21 cellular contexts compared by ENCODE assay signal in genomic region chr3:180619723-180620122, GRCh38. TPM values are rescaled to one million over a fixed set of nuclear protein-coding genes. Genes with fewer than 3 reads are reported as not detected.
"Had no signal": no experiment of that assay in that cellular context is flagged by ENCODE, and none has a peak within 500 bp of the region (broad histone marks: within the 10 kb centered on the region; RNA-seq: fewer than 3 reads in every experiment).

No MANE protein-coding gene starts in this region.

- H3K4me3 Mint-ChIP-seq: endodermal cell; naive thymus-derived CD8-positive, alpha-beta T cell; neural crest cell; type B pancreatic cell had no signal

- ATAC-seq: left colon; naive thymus-derived CD8-positive, alpha-beta T cell had no signal

- H3K4me3 ChIP-seq: colonic mucosa, hepatocyte, right atrium auricular region, sigmoid colon, stomach had no signal

- H3K4me1 Mint-ChIP-seq: endodermal cell, neural crest cell had no signal

- DNase-seq: colonic mucosa; effector CD4-positive, alpha-beta T cell; endodermal cell; foreskin melanocyte; head of caudate nucleus; left colon; mammary epithelial cell; naive thymus-derived CD8-positive, alpha-beta T cell; posterior cingulate gyrus; sigmoid colon; small intestine; stimulated activated CD4-positive, alpha-beta T cell treated with anti-CD3 and anti-CD28 coated beads, Interleukin-12 subunit alpha, Interleukin-12 subunit beta, amount 100 ng/mL, for 4 hours; stimulated activated naive CD4-positive, alpha-beta T cell; stomach; substantia nigra had no signal

- H3K27me3 Mint-ChIP-seq: naive thymus-derived CD8-positive, alpha-beta T cell; type B pancreatic cell had no signal

- H3K9me3 Mint-ChIP-seq: endodermal cell, neural crest cell, type B pancreatic cell had no signal

- H3K27ac Mint-ChIP-seq: endodermal cell; naive thymus-derived CD8-positive, alpha-beta T cell; type B pancreatic cell had no signal

RNA-seq across cellular contexts. Expression of gene CCDC39, which starts 59.6 kb away (rescaled TPM):
- total RNA-seq: colonic mucosa, hepatocyte, left colon, mononuclear cell, osteocyte, right atrium auricular region had no signal
- polyA plus RNA-seq: hepatocyte; mammary epithelial cell; naive thymus-derived CD8-positive, alpha-beta T cell; stomach had no signal
